Comparison of ENCODE assay signal across 2 cellular contexts in genomic region chr21:38968887-38969543, GRCh38.
TF ChIP-seq lines count a peak whose summit lies in the region.

No MANE protein-coding gene starts in this region.

TF ChIP-seq in GM23338, 12 proteins besides CTCF, POLR2A, EP300 and RAD21:
- no peak for TF ChIP-seq JUNB (IDR thresholded peaks at IDR 0.05; ENCODE audit: unreplicated experiment)
- no peak for TF ChIP-seq NANOG (IDR thresholded peaks at IDR 0.05; ENCODE audit: borderline replicate concordance)
- TF ChIP-seq, protein P1, sequence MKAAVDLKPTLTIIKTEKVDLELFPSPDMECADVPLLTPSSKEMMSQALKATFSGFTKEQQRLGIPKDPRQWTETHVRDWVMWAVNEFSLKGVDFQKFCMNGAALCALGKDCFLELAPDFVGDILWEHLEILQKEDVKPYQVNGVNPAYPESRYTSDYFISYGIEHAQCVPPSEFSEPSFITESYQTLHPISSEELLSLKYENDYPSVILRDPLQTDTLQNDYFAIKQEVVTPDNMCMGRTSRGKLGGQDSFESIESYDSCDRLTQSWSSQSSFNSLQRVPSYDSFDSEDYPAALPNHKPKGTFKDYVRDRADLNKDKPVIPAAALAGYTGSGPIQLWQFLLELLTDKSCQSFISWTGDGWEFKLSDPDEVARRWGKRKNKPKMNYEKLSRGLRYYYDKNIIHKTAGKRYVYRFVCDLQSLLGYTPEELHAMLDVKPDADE (IDR thresholded peaks at IDR 0.05), result no peak
- no peak for TF ChIP-seq STAT1 (IDR thresholded peaks at IDR 0.05; ENCODE audit: unreplicated experiment)
- no peak for TF ChIP-seq EZH2phosphoT487 (IDR thresholded peaks at IDR 0.05; ENCODE audit: unreplicated experiment)
- TF ChIP-seq ZNF462 (CRISPR knock-in tag; IDR thresholded peaks at IDR 0.05), result no peak
- TF ChIP-seq, protein P2, sequence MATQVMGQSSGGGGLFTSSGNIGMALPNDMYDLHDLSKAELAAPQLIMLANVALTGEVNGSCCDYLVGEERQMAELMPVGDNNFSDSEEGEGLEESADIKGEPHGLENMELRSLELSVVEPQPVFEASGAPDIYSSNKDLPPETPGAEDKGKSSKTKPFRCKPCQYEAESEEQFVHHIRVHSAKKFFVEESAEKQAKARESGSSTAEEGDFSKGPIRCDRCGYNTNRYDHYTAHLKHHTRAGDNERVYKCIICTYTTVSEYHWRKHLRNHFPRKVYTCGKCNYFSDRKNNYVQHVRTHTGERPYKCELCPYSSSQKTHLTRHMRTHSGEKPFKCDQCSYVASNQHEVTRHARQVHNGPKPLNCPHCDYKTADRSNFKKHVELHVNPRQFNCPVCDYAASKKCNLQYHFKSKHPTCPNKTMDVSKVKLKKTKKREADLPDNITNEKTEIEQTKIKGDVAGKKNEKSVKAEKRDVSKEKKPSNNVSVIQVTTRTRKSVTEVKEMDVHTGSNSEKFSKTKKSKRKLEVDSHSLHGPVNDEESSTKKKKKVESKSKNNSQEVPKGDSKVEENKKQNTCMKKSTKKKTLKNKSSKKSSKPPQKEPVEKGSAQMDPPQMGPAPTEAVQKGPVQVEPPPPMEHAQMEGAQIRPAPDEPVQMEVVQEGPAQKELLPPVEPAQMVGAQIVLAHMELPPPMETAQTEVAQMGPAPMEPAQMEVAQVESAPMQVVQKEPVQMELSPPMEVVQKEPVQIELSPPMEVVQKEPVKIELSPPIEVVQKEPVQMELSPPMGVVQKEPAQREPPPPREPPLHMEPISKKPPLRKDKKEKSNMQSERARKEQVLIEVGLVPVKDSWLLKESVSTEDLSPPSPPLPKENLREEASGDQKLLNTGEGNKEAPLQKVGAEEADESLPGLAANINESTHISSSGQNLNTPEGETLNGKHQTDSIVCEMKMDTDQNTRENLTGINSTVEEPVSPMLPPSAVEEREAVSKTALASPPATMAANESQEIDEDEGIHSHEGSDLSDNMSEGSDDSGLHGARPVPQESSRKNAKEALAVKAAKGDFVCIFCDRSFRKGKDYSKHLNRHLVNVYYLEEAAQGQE (IDR thresholded peaks at IDR 0.05; ENCODE audit: unreplicated experiment), result no peak
- TF ChIP-seq ZNF331 (CRISPR knock-in tag; IDR thresholded peaks at IDR 0.05; ENCODE audit: low read depth), result no peak
- TF ChIP-seq POLR2AphosphoS5 (IDR thresholded peaks at IDR 0.05; ENCODE audit: low read depth), result no peak
- no peak for TF ChIP-seq ZNF114 (CRISPR knock-in tag; IDR thresholded peaks at IDR 0.05)
- TF ChIP-seq EZH2 (IDR thresholded peaks at IDR 0.05; ENCODE audit: low read depth, unreplicated experiment), result no peak
- TF ChIP-seq CREB1 (CRISPR knock-in tag; IDR thresholded peaks at IDR 0.05; ENCODE audit: low read depth), result no peak

TF ChIP-seq in K562, 482 proteins besides CTCF, POLR2A, EP300 and RAD21:
- TF ChIP-seq RCOR1 (IDR thresholded peaks at IDR 0.05; ENCODE audit: borderline replicate concordance in 1 of 2, low read depth in 2 of 2, low read length in 2 of 2) (0 out of 4 replicates have a peak, but pooled peaks of 1 of the 2 experiments have one; percentile 16), C11orf30 (IDR thresholded peaks at IDR 0.05; ENCODE audit: low read depth) (no peak), SOX6 (IDR thresholded peaks at IDR 0.05) (peak; percentile 74)
